In genomic region chr18:33802955-33803354, GRCh38 we compare ENCODE assay signal across 15 cellular contexts.
DNase-seq lines count a peak whose midpoint lies in the region; ATAC-seq, FAIRE-seq and TF ChIP-seq lines count a peak whose summit lies in the region.
"Had no signal": no experiment of that assay in that cellular context is flagged by ENCODE, and none has a peak within 500 bp of the region (broad histone marks: within the 10 kb centered on the region; RNA-seq: fewer than 3 reads in every experiment).

No MANE protein-coding gene starts in this region.

- CTCF ChIA-PET in HepG2 (lab: Yijun Ruan, JAX; ENCODE audit: low intra/inter-chr PET ratio, low total read pairs): no interaction called here

- no TSS peak for BruUV-seq in HepG2 (replicated peaks; lab: Mats Ljungman, UMichigan)

- H3K4me1 ChIP-seq in liver (ENCODE audit: control insufficient read depth in 4 of 4, insufficient read depth in 4 of 4, low read length in 3 of 4): peaks cover 4 to 23% (median 17%) of the 10 kb centered on the region in 4 donors
- H3K4me1 ChIP-seq in HepG2 (ENCODE audit: insufficient read depth, low read length): no peaks in the 10 kb centered on the region
- peaks cover 30% of the 10 kb centered on the region for H3K4me1 ChIP-seq in body of pancreas
- H3K4me1 ChIP-seq: left ventricle myocardium inferior had no signal

- H3K27me3 ChIP-seq in liver (ENCODE audit: control insufficient read depth in 4 of 4, insufficient read depth in 4 of 4, low read length in 3 of 4) (no peaks in the 10 kb centered on the region), HepG2 (ENCODE audit: control insufficient read depth in 1 of 2, insufficient read depth in 2 of 2, low read length in 2 of 2) (no peaks in the 10 kb centered on the region), body of pancreas (no peaks in the 10 kb centered on the region)

- no peak for TF ChIP-seq EP300 in HepG2 (IDR thresholded peaks at IDR 0.05; ENCODE audit: low read depth in 2 of 2, low read length in 2 of 2)
- TF ChIP-seq EP300 in HepG2 (CRISPR knock-in tag; IDR thresholded peaks at IDR 0.05; ENCODE audit: borderline replicate concordance): no peak

- no peak overlapping the region for H2AFZ ChIP-seq in HepG2 (ENCODE audit: low read length)

- no peaks in the 10 kb centered on the region for H3K36me3 ChIP-seq in liver (ENCODE audit: control insufficient read depth in 4 of 4, insufficient read depth in 3 of 4, low read depth in 1 of 4, low read length in 3 of 4)
- no peaks in the 10 kb centered on the region for H3K36me3 ChIP-seq in HepG2 (replicated peaks in 1 of 2; ENCODE audit: control insufficient read depth in 1 of 2, insufficient read depth in 2 of 2, low read length in 2 of 2)
- H3K36me3 ChIP-seq in body of pancreas (replicated peaks in 1 of 2; ENCODE audit: insufficient read depth in 1 of 2, low read depth in 2 of 2): no peaks in the 10 kb centered on the region
- H3K36me3 ChIP-seq: left ventricle myocardium inferior had no signal

- ATAC-seq in HepG2 (no peak), body of pancreas (peak; percentile 99)

- H4K20me1 ChIP-seq in HepG2 (ENCODE audit: insufficient read depth, low read length): no peaks in the 10 kb centered on the region

- H3K79me2 ChIP-seq in HepG2 (ENCODE audit: insufficient read depth, low read length): no peaks in the 10 kb centered on the region

- H3K4me3 ChIP-seq in liver (ENCODE audit: low read depth in 1 of 3, low read length in 3 of 3): no peak overlapping the region
- H3K4me3 ChIP-seq in HepG2 (replicated peaks in 1 of 3; ENCODE audit: insufficient read depth in 1 of 3, low read depth in 2 of 3, low read length in 3 of 3): no peak overlapping the region
- no peak overlapping the region for H3K4me3 ChIP-seq in body of pancreas
- H3K4me3 ChIP-seq: left ventricle myocardium inferior, SK-N-MC had no signal

- POLR2A ChIA-PET in HepG2 (lab: Yijun Ruan, JAX): no interaction called here

- H3K9me3 ChIP-seq in liver (ENCODE audit: control insufficient read depth in 4 of 4, low read length in 3 of 4) (no peaks in the 10 kb centered on the region), HepG2 (ENCODE audit: low read length) (no peaks in the 10 kb centered on the region), body of pancreas (no peaks in the 10 kb centered on the region)
- H3K9me3 ChIP-seq: left ventricle myocardium inferior had no signal

- 20% methylated on average over 2 of the region's 2 CpGs for WGBS in liver
- 0% methylated on average over 1 of the region's 2 CpGs for whole genome bisulfite sequencing in HepG2 (ENCODE audit: low lambda C conversion rate)
- WGBS in body of pancreas, 2 donors: 3 to 14% methylated on average over 2 of the region's 2 CpGs

- no peak for FAIRE-seq in HepG2 (lab: Jason Lieb, UNC)
- FAIRE-seq: A204.1 had no signal

- H3K27ac ChIP-seq in liver (ENCODE audit: low read depth in 1 of 2, low read length in 2 of 2) (no peak overlapping the region), HepG2 (ENCODE audit: extremely low read length, insufficient read depth, low read length) (no peak overlapping the region), body of pancreas (peak overlapping the region in 3 of 4 donors; percentile 44 to 68 (median 52))
- H3K27ac ChIP-seq: left ventricle myocardium inferior, SK-N-MC had no signal

- H3K4me2 ChIP-seq in HepG2 (ENCODE audit: low read depth, low read length): no peak overlapping the region

- no peak for DNase-seq in HepG2 (ENCODE audit: low spot score)
- DNase-seq in NCI-H510A treated with DMSO at 0.1 percent for 48 hours (lab: John Stamatoyannopoulos, UW): peak; percentile 99
- peak; percentile 76 to 92 (median 88) for DNase-seq in body of pancreas
- peak; percentile 64 for DNase-seq in ureter (ENCODE audit: low spot score)
- DNase-seq in NK-92 (lab: John Stamatoyannopoulos, UW; ENCODE audit: unreplicated experiment): no peak
- no peak for DNase-seq in amygdala (lab: John Stamatoyannopoulos, UW)
- no peak for DNase-seq in cerebellar cortex (ENCODE audit: low spot score)
- DNase-seq: activated CD4-positive, CD25-positive, alpha-beta regulatory T cell treated with anti-CD3 and anti-CD28 coated beads, Interleukin-2, amount 50 U/mL, for 72 hours; activated T-cell treated with anti-CD3 and anti-CD28 coated beads, Interleukin-2, amount 50 U/mL, for 48 hours; aorta; left ventricle myocardium inferior; nucleus accumbens had no signal

- intact Hi-C loops in HepG2 (cut with micrococcal nuclease; ENCODE audit: unreplicated experiment) (no loop called here), body of pancreas (cut with DNase I) (no loop called here)

- TF ChIP-seq POLR2A in HepG2 (IDR thresholded peaks at IDR 0.05; ENCODE audit: insufficient read depth in 1 of 2, low read depth in 2 of 2, low read length in 2 of 2) (no peak), body of pancreas (IDR thresholded peaks at IDR 0.05) (no peak)

- H3K9ac ChIP-seq in liver (ENCODE audit: low read depth in 1 of 2, low read length in 2 of 2) (no peak overlapping the region), HepG2 (ENCODE audit: insufficient read depth, low read depth, low read length) (no peak overlapping the region)

- TF ChIP-seq CTCF in liver (IDR thresholded peaks at IDR 0.05; ENCODE audit: low read depth, low read length, missing input control) (no peak), HepG2 (CRISPR knock-in tag; IDR thresholded peaks at IDR 0.05) (no peak), body of pancreas (IDR thresholded peaks at IDR 0.05) (peak in 1 of 7 experiments; percentile 1)

- TF ChIP-seq RAD21 in liver (IDR thresholded peaks at IDR 0.05) (peak in 1 of 2 donors; percentile 46), HepG2 (CRISPR knock-in tag; IDR thresholded peaks at IDR 0.05) (no peak)

- in situ Hi-C loops in HepG2 (cut with HindIII; ENCODE audit: extremely low pct_ligation_motif_present, low pct_unique_long_range_greater_than_20kb): no loop called here

TF ChIP-seq in liver, 16 proteins besides CTCF, POLR2A, EP300 and RAD21 (continues in another document):
- TF ChIP-seq JUND (IDR thresholded peaks at IDR 0.05) (peak in 1 of 2 donors; percentile 36), ATF3 (IDR thresholded peaks at IDR 0.05) (no peak), GABPA (IDR thresholded peaks at IDR 0.05 in 1 of 2, conservative IDR thresholded peaks at IDR 0.05 in 1 of 2) (no peak), SP1 (IDR thresholded peaks at IDR 0.05) (peak; percentile 72), FOXA2 (IDR thresholded peaks at IDR 0.05) (peak; percentile 95), EGR1 (IDR thresholded peaks at IDR 0.05; ENCODE audit: low read depth in 2 of 2) (no peak), RXRA (IDR thresholded peaks at IDR 0.05) (peak; percentile 51 to 64)
- TF ChIP-seq, protein P1, sequence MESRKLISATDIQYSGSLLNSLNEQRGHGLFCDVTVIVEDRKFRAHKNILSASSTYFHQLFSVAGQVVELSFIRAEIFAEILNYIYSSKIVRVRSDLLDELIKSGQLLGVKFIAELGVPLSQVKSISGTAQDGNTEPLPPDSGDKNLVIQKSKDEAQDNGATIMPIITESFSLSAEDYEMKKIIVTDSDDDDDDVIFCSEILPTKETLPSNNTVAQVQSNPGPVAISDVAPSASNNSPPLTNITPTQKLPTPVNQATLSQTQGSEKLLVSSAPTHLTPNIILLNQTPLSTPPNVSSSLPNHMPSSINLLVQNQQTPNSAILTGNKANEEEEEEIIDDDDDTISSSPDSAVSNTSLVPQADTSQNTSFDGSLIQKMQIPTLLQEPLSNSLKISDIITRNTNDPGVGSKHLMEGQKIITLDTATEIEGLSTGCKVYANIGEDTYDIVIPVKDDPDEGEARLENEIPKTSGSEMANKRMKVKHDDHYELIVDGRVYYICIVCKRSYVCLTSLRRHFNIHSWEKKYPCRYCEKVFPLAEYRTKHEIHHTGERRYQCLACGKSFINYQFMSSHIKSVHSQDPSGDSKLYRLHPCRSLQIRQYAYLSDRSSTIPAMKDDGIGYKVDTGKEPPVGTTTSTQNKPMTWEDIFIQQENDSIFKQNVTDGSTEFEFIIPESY (IDR thresholded peaks at IDR 0.05): peak; percentile 34

TF ChIP-seq in HepG2, 621 proteins besides CTCF, POLR2A, EP300 and RAD21:
- no peak for TF ChIP-seq LCORL (IDR thresholded peaks at IDR 0.05)
- TF ChIP-seq LCORL (CRISPR knock-in tag; IDR thresholded peaks at IDR 0.05): no peak
- no peak for TF ChIP-seq MAF1 (CRISPR knock-in tag; IDR thresholded peaks at IDR 0.05; ENCODE audit: borderline replicate concordance)
- no peak for TF ChIP-seq MED13 (CRISPR knock-in tag; IDR thresholded peaks at IDR 0.05)
- TF ChIP-seq SRF (IDR thresholded peaks at IDR 0.05; ENCODE audit: low read depth, low read length): no peak

Comparison
In these comparisons a context has a peak if more than half of its experiments do, and no peak if none do; other contexts are left out.
1. H3K27ac ChIP-seq: peak in body of pancreas (3 of 4); none in liver (0 of 2) and HepG2 (single experiment).
2. DNase-seq: peak in NCI-H510A treated with DMSO at 0.1 percent for 48 hours (single experiment), body of pancreas (4 of 4) and ureter (single experiment); none in HepG2 (single experiment), NK-92 (single experiment), amygdala (0 of 56) and cerebellar cortex (single experiment).